In genomic region chr2:109348645-109349554, GRCh38 we compare ENCODE assay signal across 9 cellular contexts.
DNase-seq lines count a peak whose midpoint lies in the region; ATAC-seq, FAIRE-seq and TF ChIP-seq lines count a peak whose summit lies in the region.
"Had no signal": no experiment of that assay in that cellular context is flagged by ENCODE, and none has a peak within 500 bp of the region (broad histone marks: within the 10 kb centered on the region; RNA-seq: fewer than 3 reads in every experiment).

No MANE protein-coding gene starts in this region.

- H3K4me1 Mint-ChIP-seq in CD8-positive, alpha-beta memory T cell, result peaks cover 24 to 40% (median 29%) of the 10 kb centered on the region in 3 donors

- peak overlapping the region; percentile 15 to 88 (median 81) for H3K27ac Mint-ChIP-seq in CD8-positive, alpha-beta memory T cell

- peaks cover 39% of the 10 kb centered on the region for H3K4me1 ChIP-seq in CD8-positive, alpha-beta memory T cell (ENCODE audit: insufficient read depth, low read length)
- H3K4me1 ChIP-seq in heart left ventricle (peaks cover 9 to 44% (median 31%) of the 10 kb centered on the region in 12 donors), small intestine (ENCODE audit: control insufficient read depth in 2 of 2, insufficient read depth in 1 of 2, low read depth in 1 of 2, low read length in 1 of 2) (no peaks in the 10 kb centered on the region)

- H3K27ac ChIP-seq in CD8-positive, alpha-beta memory T cell (ENCODE audit: low read depth, low read length), result no peak overlapping the region
- H3K27ac ChIP-seq in heart left ventricle (peak overlapping the region in 3 of 12 donors; percentile 37 to 61 (median 57)), small intestine (ENCODE audit: low read depth in 1 of 2, low read length in 1 of 2) (no peak overlapping the region)

- ATAC-seq in GM21576 (IDR thresholded peaks at IDR 0.05; ENCODE audit: unreplicated experiment), result peak; percentile 64
- ATAC-seq in heart left ventricle, result peak; percentile 34 to 59 (median 50)

- no peak for TF ChIP-seq CTCF in heart left ventricle (IDR thresholded peaks at IDR 0.05)
- TF ChIP-seq CTCF in GM20000 (IDR thresholded peaks at IDR 0.05; ENCODE audit: extremely low read depth, missing control alignments), result no peak

- no peaks in the 10 kb centered on the region for H3K27me3 Mint-ChIP-seq in CD8-positive, alpha-beta memory T cell

- H3K9me3 Mint-ChIP-seq in CD8-positive, alpha-beta memory T cell, result no peaks in the 10 kb centered on the region

- POLR2A ChIA-PET in CD8-positive, alpha-beta memory T cell (lab: Charles Lee), result interaction anchor here (2.4 kb wide), 1 partner anchor 317 kb away, joined by 6 read pairs; no protein-coding TSS in a partner anchor

- peak overlapping the region; percentile 11 for H3K4me3 ChIP-seq in CD8-positive, alpha-beta memory T cell (ENCODE audit: low read length)
- H3K4me3 ChIP-seq in heart left ventricle (no peak overlapping the region), small intestine (ENCODE audit: low read depth in 1 of 2, low read length in 2 of 2) (no peak overlapping the region)

- no peak for FAIRE-seq in small intestine (lab: Jason Lieb, UNC)

- intact Hi-C loops in heart left ventricle (cut with DNase I), result loop anchor here in 2 of 10 donors (5.0 to 10.0 kb wide), 2 partner anchors 78 to 136 kb away; no protein-coding TSS in a partner anchor

- TF ChIP-seq POLR2A in heart left ventricle (IDR thresholded peaks at IDR 0.05), result no peak

- DNase-seq in CD8-positive, alpha-beta memory T cell, result peak; percentile 16 to 72 (median 50)
- DNase-seq in T-helper 22 cell (ENCODE audit: low read depth) (peak; percentile 19), heart left ventricle (no peak), NCI-H524 (lab: John Stamatoyannopoulos, UW) (no peak), GM19240 (ENCODE audit: insufficient read length, low spot score) (no peak), GM20000 (ENCODE audit: low spot score) (no peak), small intestine (no peak)
- DNase-seq: stimulated activated CD4-positive, alpha-beta T cell treated with anti-CD3 and anti-CD28 coated beads, Interleukin-2, amount 100 ng/mL, for 24 hours had no signal

- H3K27me3 ChIP-seq in CD8-positive, alpha-beta memory T cell (ENCODE audit: insufficient read depth, low read length, poor library complexity, severe bottlenecking), result no peaks in the 10 kb centered on the region
- no peaks in the 10 kb centered on the region for H3K27me3 ChIP-seq in heart left ventricle
- H3K27me3 ChIP-seq in small intestine (ENCODE audit: control insufficient read depth in 2 of 2, insufficient read depth in 2 of 2, low read length in 2 of 2), result no peaks in the 10 kb centered on the region

- CTCF ChIA-PET in CD8-positive, alpha-beta memory T cell (lab: Charles Lee), result interaction anchor here (0.9 kb wide), 1 partner anchor 196 kb away, joined by 3 read pairs; no protein-coding TSS in a partner anchor

- 36 to 48% (median 41%) methylated on average over 14 of the region's 14 CpGs for WGBS in heart left ventricle, 4 donors
- 53 to 72% (median 56%) methylated on average over 14 of the region's 14 CpGs for WGBS in small intestine, 3 donors

- H3K36me3 ChIP-seq in CD8-positive, alpha-beta memory T cell (ENCODE audit: insufficient read depth, low read length), result no peaks in the 10 kb centered on the region
- no peaks in the 10 kb centered on the region for H3K36me3 ChIP-seq in heart left ventricle
- no peaks in the 10 kb centered on the region for H3K36me3 ChIP-seq in small intestine (ENCODE audit: control insufficient read depth in 2 of 2, insufficient read depth in 2 of 2, low read length in 2 of 2)

- no peaks in the 10 kb centered on the region for H3K9me3 ChIP-seq in CD8-positive, alpha-beta memory T cell (ENCODE audit: low read length)
- H3K9me3 ChIP-seq in heart left ventricle, result no peaks in the 10 kb centered on the region
- no peaks in the 10 kb centered on the region for H3K9me3 ChIP-seq in small intestine (ENCODE audit: control insufficient read depth, low read depth)

- H3K36me3 Mint-ChIP-seq in CD8-positive, alpha-beta memory T cell, result no peaks in the 10 kb centered on the region

- peak overlapping the region; percentile 7 to 67 (median 55) for H3K4me3 Mint-ChIP-seq in CD8-positive, alpha-beta memory T cell

Comparison
In these comparisons a context has a peak if more than half of its experiments do, and no peak if none do; other contexts are left out.
1. DNase-seq: peak in CD8-positive, alpha-beta memory T cell (5 of 5) and T-helper 22 cell (single experiment); none in heart left ventricle (0 of 5), NCI-H524 (0 of 2), GM19240 (single experiment), GM20000 (single experiment) and small intestine (single experiment).